29 cellular contexts compared by ENCODE assay signal in genomic region chr5:163260961-163261360, GRCh38.
"Had no signal": no experiment of that assay in that cellular context is flagged by ENCODE, and none has a peak within 500 bp of the region (broad histone marks: within the 10 kb centered on the region; RNA-seq: fewer than 3 reads in every experiment).

No MANE protein-coding gene starts in this region.

- H3K9me3 ChIP-seq: ascending aorta, breast epithelium, colonic mucosa, gastrocnemius medialis had no signal

- H3K4me3 ChIP-seq: ascending aorta, breast epithelium, cardiac muscle cell, colonic mucosa, esophagus muscularis mucosa, gastrocnemius medialis, heart right ventricle had no signal

- ATAC-seq: activated CD4-positive, alpha-beta T cell treated with anti-CD3 and anti-CD28 coated beads for 36 hours; activated naive CD4-positive, alpha-beta T cell treated with anti-CD3 and anti-CD28 coated beads, Interleukin-2, amount 50 U/mL, for 72 hours; activated T-cell treated with anti-CD3 and anti-CD28 coated beads, Interleukin-2, amount 50 U/mL, for 72 hours; foreskin keratinocyte; gastrocnemius medialis had no signal

- H3K4me1 ChIP-seq: ascending aorta, breast epithelium, colonic mucosa, esophagus muscularis mucosa, foreskin keratinocyte, gastrocnemius medialis, heart right ventricle had no signal

- H3K27ac ChIP-seq: ascending aorta, breast epithelium, cardiac muscle cell, colonic mucosa, esophagus muscularis mucosa, foreskin keratinocyte, gastrocnemius medialis, heart right ventricle had no signal

- H3K36me3 ChIP-seq: ascending aorta, breast epithelium, cardiac muscle cell, colonic mucosa, esophagus muscularis mucosa, gastrocnemius medialis, heart right ventricle had no signal

- H3K27me3 ChIP-seq: ascending aorta, breast epithelium, cardiac muscle cell, colonic mucosa, esophagus muscularis mucosa, foreskin keratinocyte, gastrocnemius medialis, heart right ventricle had no signal

- DNase-seq: activated CD4-positive, alpha-beta memory T cell treated with anti-CD3 and anti-CD28 coated beads, Interleukin-2, amount 10 ng/mL, durations not matched to agents 7 days and 5 days; activated CD4-positive, alpha-beta T cell treated with anti-CD3 and anti-CD28 coated beads for 36 hours; activated CD4-positive, alpha-beta T cell treated with anti-CD3 and anti-CD28 coated beads, Interleukin-2, amount 10 ng/mL, durations not matched to agents 24 days and 14 days; activated CD4-positive, CD25-positive, alpha-beta regulatory T cell; activated CD4-positive, CD25-positive, alpha-beta regulatory T cell treated with anti-CD3 and anti-CD28 coated beads, Interleukin-2, amount 50 U/mL, for 72 hours; activated CD8-positive, alpha-beta memory T cell treated with anti-CD3 and anti-CD28 coated beads, Interleukin-2, amount 50 U/mL, for 48 hours; activated gamma-delta T cell; activated naive CD4-positive, alpha-beta T cell; activated naive CD4-positive, alpha-beta T cell treated with anti-CD3 and anti-CD28 coated beads, Interleukin-2, amount 10 ng/mL, durations not matched to agents 7 days and 5 days; activated naive CD8-positive, alpha-beta T cell treated with anti-CD3 and anti-CD28 coated beads, Interleukin-2, amount 10 ng/mL, durations not matched to agents 7 days and 5 days; activated T-cell treated with anti-CD3 and anti-CD28 coated beads for 4 hours; activated T-cell treated with anti-CD3 and anti-CD28 coated beads, Interleukin-2, amount 50 U/mL, for 24 hours; activated T-cell treated with anti-CD3 and anti-CD28 coated beads, Interleukin-2, amount 50 U/mL, for 72 hours; central memory CD4-positive, alpha-beta T cell; cerebellar nuclear complex; colonic mucosa; effector CD8-positive, alpha-beta T cell; erythroblast; foreskin keratinocyte; gastrocnemius medialis; glutamatergic neuron; heart right ventricle; hippocampal formation; T-helper 2 cell had no signal
